ENCODE assay signal across 19 cellular contexts in genomic region chr20:48411265-48411664, GRCh38.
DNase-seq lines count a peak whose midpoint lies in the region; FAIRE-seq and TF ChIP-seq lines count a peak whose summit lies in the region.
"Had no signal": no experiment of that assay in that cellular context is flagged by ENCODE, and none has a peak within 500 bp of the region (broad histone marks: within the 10 kb centered on the region; RNA-seq: fewer than 3 reads in every experiment).

No MANE protein-coding gene starts in this region.

- no peaks in the 10 kb centered on the region for H3K4me1 ChIP-seq in astrocyte (ENCODE audit: insufficient read depth, low read length)

- no peak overlapping the region for H3K4me2 ChIP-seq in astrocyte (ENCODE audit: low read length)

- intact Hi-C loops in head of caudate nucleus (cut with DNase I): no loop called here

- no peaks in the 10 kb centered on the region for H3K9me3 Mint-ChIP-seq in astrocyte (ENCODE audit: unreplicated experiment)

- H3K27me3 Mint-ChIP-seq in astrocyte (ENCODE audit: low read depth, unreplicated experiment): peaks cover 14% of the 10 kb centered on the region

- H3K36me3 Mint-ChIP-seq in astrocyte (ENCODE audit: low read depth, unreplicated experiment): no peaks in the 10 kb centered on the region

- no peaks in the 10 kb centered on the region for H3K79me2 ChIP-seq in astrocyte (ENCODE audit: insufficient read depth, low read length)

- TF ChIP-seq POLR2A in GM12892 (IDR thresholded peaks at IDR 0.05; ENCODE audit: low read depth, low read length): no peak

- no peaks in the 10 kb centered on the region for H4K20me1 ChIP-seq in astrocyte (ENCODE audit: insufficient read depth, low read length)

- no peak for FAIRE-seq in astrocyte (lab: Jason Lieb, UNC)
- no peak for FAIRE-seq in GM12892 (lab: Jason Lieb, UNC)
- FAIRE-seq: GM19239 had no signal

- H3K4me3 Mint-ChIP-seq in astrocyte (ENCODE audit: unreplicated experiment): no peak overlapping the region
- H3K4me3 Mint-ChIP-seq: B cell, H9 had no signal

- peak; percentile 47 for DNase-seq in DMS 273 (lab: John Stamatoyannopoulos, UW; ENCODE audit: unreplicated experiment)
- DNase-seq in DMS 273 treated with DMSO at 0.1 percent for 48 hours (lab: John Stamatoyannopoulos, UW): no peak
- DNase-seq in astrocyte (ENCODE audit: low read depth): no peak
- peak in 27 of 42 donors; percentile 10 to 81 (median 39) for DNase-seq in head of caudate nucleus
- DNase-seq in putamen (ENCODE audit: low spot score): peak; percentile 82
- DNase-seq in NCI-H2081 treated with DMSO at 0.1 percent for 48 hours (lab: John Stamatoyannopoulos, UW): no peak
- DNase-seq in NCI-H2029 treated with DMSO at 0.1 percent for 48 hours (lab: John Stamatoyannopoulos, UW): no peak
- DNase-seq in GM12892 (ENCODE audit: insufficient read length): no peak
- DNase-seq: Caco-2, GF-D8, H9, MM.1S, NCI-H1092, NCI-H1436 treated with DMSO at 0.1 percent for 48 hours, NCI-H2081, SIG-M5 had no signal

- H3K27ac Mint-ChIP-seq in astrocyte (ENCODE audit: unreplicated experiment): peak overlapping the region; percentile 48
- H3K27ac Mint-ChIP-seq: B cell, H9 had no signal

- no peak overlapping the region for H3K4me3 ChIP-seq in astrocyte (ENCODE audit: insufficient read depth, low read depth, low read length)

- no peak overlapping the region for H3K9ac ChIP-seq in astrocyte (ENCODE audit: low read length)

- H2AFZ ChIP-seq in astrocyte (ENCODE audit: low read depth, low read length): no peak overlapping the region

- H3K36me3 ChIP-seq in astrocyte (ENCODE audit: insufficient read depth, low read length): no peaks in the 10 kb centered on the region

- no peak overlapping the region for H3K27ac ChIP-seq in astrocyte (ENCODE audit: low read depth, low read length)
- H3K27ac ChIP-seq: 22Rv1 had no signal

- H3K27me3 ChIP-seq in astrocyte (ENCODE audit: insufficient read depth, low read length): peaks cover 11% of the 10 kb centered on the region

- peaks cover 9% of the 10 kb centered on the region for H3K4me1 Mint-ChIP-seq in astrocyte (ENCODE audit: low read depth, unreplicated experiment)
- H3K4me1 Mint-ChIP-seq: B cell had no signal

- H3K9me3 ChIP-seq in astrocyte (ENCODE audit: insufficient read depth, low read depth, low read length): no peaks in the 10 kb centered on the region
- H3K9me3 ChIP-seq: Caco-2 had no signal

- no peak for TF ChIP-seq CTCF in astrocyte (IDR thresholded peaks at IDR 0.05; ENCODE audit: insufficient read depth, low read depth, low read length)

Comparison
In these comparisons a context has a peak if more than half of its experiments do, and no peak if none do; other contexts are left out.
1. DNase-seq: peak in DMS 273 (single experiment), head of caudate nucleus (27 of 42) and putamen (single experiment); none in DMS 273 treated with DMSO at 0.1 percent for 48 hours (single experiment), astrocyte (single experiment), NCI-H2081 treated with DMSO at 0.1 percent for 48 hours (single experiment), NCI-H2029 treated with DMSO at 0.1 percent for 48 hours (single experiment) and GM12892 (single experiment).